13 cellular contexts compared by ENCODE assay signal in genomic region chr2:105738658-105739051, GRCh38. TPM values are rescaled to one million over a fixed set of nuclear protein-coding genes. Genes with fewer than 3 reads are reported as not detected.
DNase-seq lines count a peak whose midpoint lies in the region; ATAC-seq and TF ChIP-seq lines count a peak whose summit lies in the region.
"Had no signal": no experiment of that assay in that cellular context is flagged by ENCODE, and none has a peak within 500 bp of the region (broad histone marks: within the 10 kb centered on the region; RNA-seq: fewer than 3 reads in every experiment).

No MANE protein-coding gene starts in this region.

- H3K27me3 ChIP-seq in CD4-positive, alpha-beta T cell (ENCODE audit: control insufficient read depth, insufficient read depth, low read length): no peaks in the 10 kb centered on the region
- H3K27me3 ChIP-seq in breast epithelium: no peaks in the 10 kb centered on the region

- H3K27me3 Mint-ChIP-seq in CD4-positive, alpha-beta T cell: no peaks in the 10 kb centered on the region
- H3K27me3 Mint-ChIP-seq in T-cell: no peaks in the 10 kb centered on the region
- H3K27me3 Mint-ChIP-seq in effector memory CD8-positive, alpha-beta T cell: no peaks in the 10 kb centered on the region

- no peaks in the 10 kb centered on the region for H3K36me3 ChIP-seq in breast epithelium

- peaks cover 81% of the 10 kb centered on the region for H3K4me1 Mint-ChIP-seq in CD4-positive, alpha-beta T cell (ENCODE audit: low read depth)
- peaks cover 85 to 97% (median 93%) of the 10 kb centered on the region in 3 donors for H3K4me1 Mint-ChIP-seq in T-cell
- peaks cover 43 to 61% of the 10 kb centered on the region in 2 donors for H3K4me1 Mint-ChIP-seq in effector memory CD8-positive, alpha-beta T cell (ENCODE audit: low read depth in 2 of 2)

- CTCF ChIA-PET in CD4-positive, alpha-beta T cell (lab: Charles Lee): interaction anchor here (1.3 to 1.4 kb wide), 2 partner anchors 14 to 31 kb away, joined by 3 to 4 read pairs; no protein-coding TSS in a partner anchor
- CTCF ChIA-PET in T-cell (lab: Charles Lee): interaction anchor here (0.6 to 1.6 kb wide), 7 partner anchors 9 to 710 kb away, joined by 3 to 6 read pairs (median 4); no protein-coding TSS in a partner anchor

- intact Hi-C loops in CD4-positive, alpha-beta T cell (cut with DNase I, micrococcal nuclease): loop anchor here (5.0 kb wide), 2 partner anchors 76 to 161 kb away; no protein-coding TSS in a partner anchor
- intact Hi-C loops in breast epithelium (cut with DNase I; ENCODE audit: low total_unique reads): no loop called here

- peaks cover 3% of the 10 kb centered on the region for H3K36me3 Mint-ChIP-seq in CD4-positive, alpha-beta T cell (ENCODE audit: low read depth)
- H3K36me3 Mint-ChIP-seq in T-cell: no peaks in the 10 kb centered on the region
- H3K36me3 Mint-ChIP-seq in effector memory CD8-positive, alpha-beta T cell (ENCODE audit: insufficient read depth): peaks cover 16% of the 10 kb centered on the region

- peak; percentile 68 for ATAC-seq in CD4-positive, alpha-beta T cell (ENCODE audit: poor library complexity)
- ATAC-seq in GM18907 (IDR thresholded peaks at IDR 0.05; ENCODE audit: unreplicated experiment) (peak; percentile 68), T-cell (replicated peaks in 1 of 4) (peak; percentile 70 to 76 (median 72)), GM18505 (IDR thresholded peaks at IDR 0.05; ENCODE audit: unreplicated experiment) (no peak), HG03442 (IDR thresholded peaks at IDR 0.05; ENCODE audit: unreplicated experiment) (no peak)
- ATAC-seq in effector memory CD8-positive, alpha-beta T cell (replicated peaks): peak; percentile 80
- ATAC-seq: left cardiac atrium had no signal

- no peak overlapping the region for H3K4me3 ChIP-seq in breast epithelium

- POLR2A ChIA-PET in CD4-positive, alpha-beta T cell (lab: Charles Lee): interaction anchor here (0.7 to 3.5 kb wide), 18 partner anchors 8 to 358 kb away, joined by 3 to 37 read pairs (median 4); no protein-coding TSS in a partner anchor
- POLR2A ChIA-PET in T-cell (lab: Charles Lee): interaction anchor here (0.7 to 1.5 kb wide), 3 partner anchors 9 to 120 kb away, joined by 3 to 4 read pairs (median 3); no protein-coding TSS in a partner anchor

- no peak for TF ChIP-seq CTCF in CD4-positive, alpha-beta T cell (IDR thresholded peaks at IDR 0.05)
- TF ChIP-seq CTCF in breast epithelium (IDR thresholded peaks at IDR 0.05): no peak

- no peaks in the 10 kb centered on the region for H3K9me3 ChIP-seq in CD4-positive, alpha-beta T cell (ENCODE audit: control insufficient read depth, low read length)
- H3K9me3 ChIP-seq in breast epithelium: no peaks in the 10 kb centered on the region

- TF ChIP-seq POLR2A in GM18505 (IDR thresholded peaks at IDR 0.05; ENCODE audit: borderline replicate concordance, extremely low read depth, insufficient read depth, insufficient read length) (no peak), breast epithelium (IDR thresholded peaks at IDR 0.05) (no peak)

- H3K27ac ChIP-seq in CD4-positive, alpha-beta T cell (ENCODE audit: low read depth, low read length): peak overlapping the region; percentile 86
- no peak overlapping the region for H3K27ac ChIP-seq in breast epithelium

- H3K9me3 Mint-ChIP-seq in CD4-positive, alpha-beta T cell: no peaks in the 10 kb centered on the region
- H3K9me3 Mint-ChIP-seq in T-cell: peaks cover 0 to 6% (median 0%) of the 10 kb centered on the region in 3 donors
- H3K9me3 Mint-ChIP-seq in effector memory CD8-positive, alpha-beta T cell: peaks cover 0 to 2% of the 10 kb centered on the region in 2 donors
- H3K9me3 Mint-ChIP-seq: HFFc6 had no signal

- no peak for DNase-seq in CD4-positive, alpha-beta T cell
- DNase-seq in T-cell (peak in 1 of 34 experiments; percentile 28), breast epithelium (ENCODE audit: low spot score in 2 of 2) (no peak)
- DNase-seq in effector memory CD8-positive, alpha-beta T cell: no peak
- DNase-seq: activated CD8-positive, alpha-beta memory T cell treated with anti-CD3 and anti-CD28 coated beads, Interleukin-2, amount 50 U/mL, for 48 hours; HFFc6; left cardiac atrium; NCI-H2171; posterior cingulate gyrus; Right ventricle myocardium superior had no signal

- H3K27ac Mint-ChIP-seq in CD4-positive, alpha-beta T cell: peak overlapping the region; percentile 96
- H3K27ac Mint-ChIP-seq in T-cell: peak overlapping the region; percentile 95 to 100
- H3K27ac Mint-ChIP-seq in effector memory CD8-positive, alpha-beta T cell: peak overlapping the region; percentile 89 to 92
- H3K27ac Mint-ChIP-seq: HFFc6 had no signal

- H3K4me3 Mint-ChIP-seq in CD4-positive, alpha-beta T cell: peak overlapping the region; percentile 79
- H3K4me3 Mint-ChIP-seq in T-cell: peak overlapping the region; percentile 74 to 78 (median 77)
- H3K4me3 Mint-ChIP-seq in effector memory CD8-positive, alpha-beta T cell: peak overlapping the region; percentile 53 to 56
- H3K4me3 Mint-ChIP-seq: HFFc6 had no signal

- no peaks in the 10 kb centered on the region for H3K4me1 ChIP-seq in breast epithelium

RNA-seq across cellular contexts. Expression of gene NCK2, which starts 6.1 kb away (rescaled TPM):
- total RNA-seq in CD4-positive, alpha-beta T cell: 10 to 100 TPM; 92.1 to 92.3 TPM
- total RNA-seq in T-cell (100 to 1,000 TPM in 4 of 5 donors, 10 to 100 TPM in 1; 97.7 to 154 (median 120) TPM), breast epithelium (10 to 100 TPM; 42.0 to 54.3 (median 46.9) TPM)

Comparison
In these comparisons a context has a peak if more than half of its experiments do, and no peak if none do; other contexts are left out.
1. ATAC-seq: peak in CD4-positive, alpha-beta T cell (single experiment), GM18907 (single experiment), T-cell (4 of 4) and effector memory CD8-positive, alpha-beta T cell (single experiment); none in GM18505 (single experiment) and HG03442 (single experiment).
2. Peak in every context shown above with its lines, with median percentiles within 50 percentile points of each other: H3K27ac Mint-ChIP-seq and H3K4me3 Mint-ChIP-seq.